9 cellular contexts compared by ENCODE assay signal in the genomic region with DNA sequence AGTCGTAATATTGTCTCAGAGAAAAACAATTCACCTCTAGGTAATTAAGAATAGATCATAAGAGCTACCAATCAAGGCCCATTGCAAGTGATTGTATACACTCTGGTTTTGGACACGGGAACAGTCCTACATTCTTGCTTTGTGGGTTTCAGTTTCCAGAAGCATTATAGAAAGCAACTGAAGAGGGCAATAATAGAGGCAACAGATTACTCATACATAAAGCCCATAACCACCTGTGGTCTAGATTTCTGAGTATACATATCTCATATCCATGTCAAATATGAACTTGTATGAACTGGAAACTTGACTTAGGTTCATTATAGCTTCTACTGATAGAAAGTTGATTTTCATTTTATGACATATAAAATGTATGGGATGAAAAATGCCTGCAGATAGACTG.
A peak's percentile ranks its signal among the peaks of the same experiment; 100 is the strongest.
DNase-seq lines count a peak whose midpoint lies in the region; ATAC-seq and TF ChIP-seq lines count a peak whose summit lies in the region.
"Had no signal": no experiment of that assay in that cellular context is flagged by ENCODE, and none has a peak within 500 bp of the region (broad histone marks: within the 10 kb centered on the region; RNA-seq: fewer than 3 reads in every experiment).

No MANE protein-coding gene starts in this region.

- H2AFZ ChIP-seq in smooth muscle cell (ENCODE audit: low read depth): no peak overlapping the region

- peak; percentile 12 for DNase-seq in activated naive CD8-positive, alpha-beta T cell treated with anti-CD3 and anti-CD28 coated beads for 36 hours
- no peak for DNase-seq in OCI-M1 (lab: John Stamatoyannopoulos, UW)
- no peak for DNase-seq in smooth muscle cell (lab: John Stamatoyannopoulos, UW; ENCODE audit: unreplicated experiment)
- no peak for DNase-seq in DMS153 treated with DMSO at 0.1 percent for 48 hours (lab: John Stamatoyannopoulos, UW; ENCODE audit: unreplicated experiment)
- DNase-seq: effector memory CD4-positive, alpha-beta T cell; NCI-H2081 had no signal

- no peak overlapping the region for H3K4me3 Mint-ChIP-seq in activated naive CD8-positive, alpha-beta T cell treated with anti-CD3 and anti-CD28 coated beads for 36 hours

- 92% methylated on average over 2 of the region's 2 CpGs for WGBS in smooth muscle cell (ENCODE audit: low lambda C conversion rate)

- peaks cover 60% of the 10 kb centered on the region for H3K36me3 Mint-ChIP-seq in activated naive CD8-positive, alpha-beta T cell treated with anti-CD3 and anti-CD28 coated beads for 36 hours

- H3K27ac Mint-ChIP-seq in activated naive CD8-positive, alpha-beta T cell treated with anti-CD3 and anti-CD28 coated beads for 36 hours: peak overlapping the region; percentile 71

- TF ChIP-seq CTCF in smooth muscle cell (IDR thresholded peaks at IDR 0.05; ENCODE audit: borderline replicate concordance, insufficient read depth, poor library complexity, severe bottlenecking): no peak

- H3K4me1 Mint-ChIP-seq in activated naive CD8-positive, alpha-beta T cell treated with anti-CD3 and anti-CD28 coated beads for 36 hours: peaks cover 25% of the 10 kb centered on the region

- no peak overlapping the region for H3K9ac ChIP-seq in smooth muscle cell (ENCODE audit: low read depth)

- peaks cover 5% of the 10 kb centered on the region for H3K9me3 Mint-ChIP-seq in activated naive CD8-positive, alpha-beta T cell treated with anti-CD3 and anti-CD28 coated beads for 36 hours

- H3K4me3 ChIP-seq in smooth muscle cell: no peak overlapping the region

- ATAC-seq in GM18873 (IDR thresholded peaks at IDR 0.05; ENCODE audit: low FRiP score, unreplicated experiment) (peak; percentile 88), GM21390 (IDR thresholded peaks at IDR 0.05; ENCODE audit: unreplicated experiment) (peak; percentile 99), HG03097 (IDR thresholded peaks at IDR 0.05; ENCODE audit: low FRiP score, unreplicated experiment) (peak; percentile 88)

- H3K79me2 ChIP-seq in smooth muscle cell (ENCODE audit: low read depth): peaks cover 4% of the 10 kb centered on the region

- H3F3A ChIP-seq in smooth muscle cell (ENCODE audit: low read depth): no peaks in the 10 kb centered on the region

- H3K27ac ChIP-seq in smooth muscle cell (ENCODE audit: low read depth): no peak overlapping the region

- no peaks in the 10 kb centered on the region for H3K27me3 Mint-ChIP-seq in activated naive CD8-positive, alpha-beta T cell treated with anti-CD3 and anti-CD28 coated beads for 36 hours

- no peaks in the 10 kb centered on the region for H3K27me3 ChIP-seq in smooth muscle cell (ENCODE audit: low read depth)

- H3K9me3 ChIP-seq in smooth muscle cell (replicated peaks; ENCODE audit: low read depth): no peaks in the 10 kb centered on the region

- peaks cover 2% of the 10 kb centered on the region for H4K20me1 ChIP-seq in smooth muscle cell (ENCODE audit: low read depth)

- no peaks in the 10 kb centered on the region for H3K4me1 ChIP-seq in smooth muscle cell (ENCODE audit: low read depth)

- peaks cover 19% of the 10 kb centered on the region for H3K36me3 ChIP-seq in smooth muscle cell (ENCODE audit: low read depth)

- no peak overlapping the region for H3K4me2 ChIP-seq in smooth muscle cell
